In genomic region chr2:177784449-177784845, GRCh38 we compare ENCODE assay signal across 7 cellular contexts.
DNase-seq lines count a peak whose midpoint lies in the region; ATAC-seq and TF ChIP-seq lines count a peak whose summit lies in the region.

No MANE protein-coding gene starts in this region.

- ATAC-seq in GM19372 (IDR thresholded peaks at IDR 0.05; ENCODE audit: low read depth, unreplicated experiment): peak; percentile 44
- ATAC-seq in HG03571 (IDR thresholded peaks at IDR 0.05; ENCODE audit: unreplicated experiment): peak; percentile 8

- peak; percentile 68 for DNase-seq in dedifferentiated amniotic fluid mesenchymal stem cell (ENCODE audit: extremely low spot score)
- DNase-seq in skeletal muscle cell (ENCODE audit: low read depth): peak; percentile 59
- no peak for DNase-seq in T-helper 9 cell
- no peak for DNase-seq in GM13977 (ENCODE audit: low spot score)
- no peak for DNase-seq in A673 (ENCODE audit: low spot score)

- H3K36me3 ChIP-seq in A673 (ENCODE audit: insufficient read depth, low read length, poor library complexity, severe bottlenecking): no peaks in the 10 kb centered on the region

- TF ChIP-seq CTCF in GM13977 (IDR thresholded peaks at IDR 0.05; ENCODE audit: extremely low read depth, insufficient read depth, missing control alignments) (no peak), A673 (conservative IDR thresholded peaks at IDR 0.05; ENCODE audit: low read depth, low read length) (no peak)

- no peaks in the 10 kb centered on the region for H3K9me3 ChIP-seq in A673 (ENCODE audit: low read depth, low read length, poor library complexity, severe bottlenecking)

- POLR2A ChIA-PET in A673 (lab: Charles Lee; ENCODE audit: low non-redundant PET): no interaction called here

- H3K27ac ChIP-seq in A673 (ENCODE audit: low read depth, low read length, poor library complexity, severe bottlenecking): no peak overlapping the region

- H3K4me1 ChIP-seq in A673 (ENCODE audit: insufficient read depth, low read length, poor library complexity, severe bottlenecking): no peaks in the 10 kb centered on the region

- intact Hi-C loops in A673 (cut with micrococcal nuclease; ENCODE audit: unreplicated experiment): no loop called here

- BruUV-seq in A673 (replicated peaks; lab: Mats Ljungman, UMichigan): no TSS peak

- no peaks in the 10 kb centered on the region for H3K27me3 ChIP-seq in A673 (replicated peaks; ENCODE audit: insufficient read depth, low read depth, low read length, poor library complexity)

- CTCF ChIA-PET in A673 (lab: Charles Lee): no interaction called here

- in situ Hi-C loops in GM13977 (cut with MboI; ENCODE audit: low pct_unique_long_range_greater_than_20kb, low sequenced_read_pairs, unreplicated experiment): no loop called here

- H3K4me3 ChIP-seq in skeletal muscle cell (ENCODE audit: low read depth, low read length): no peak overlapping the region
- no peak overlapping the region for H3K4me3 ChIP-seq in A673 (ENCODE audit: low read depth, low read length, poor library complexity, severe bottlenecking)

Comparison
In these comparisons a context has a peak if more than half of its experiments do, and no peak if none do; other contexts are left out.
1. DNase-seq: peak in dedifferentiated amniotic fluid mesenchymal stem cell (single experiment) and skeletal muscle cell (single experiment); none in T-helper 9 cell (single experiment), GM13977 (single experiment) and A673 (single experiment).